Comparison of ENCODE assay signal across 8 cellular contexts in genomic region chr14:35402323-35403084, GRCh38. TPM values are rescaled to one million over a fixed set of nuclear protein-coding genes. Genes with fewer than 3 reads are reported as not detected.
DNase-seq lines count a peak whose midpoint lies in the region; ATAC-seq, FAIRE-seq and TF ChIP-seq lines count a peak whose summit lies in the region.

No MANE protein-coding gene starts in this region.

- peak overlapping the region; percentile 93 for H3K4me2 ChIP-seq in GM23248 (ENCODE audit: unreplicated experiment)

- peaks cover 10% of the 10 kb centered on the region for H4K20me1 ChIP-seq in GM23248 (ENCODE audit: insufficient read depth)

- H3K27ac ChIP-seq in GM23248 (peak overlapping the region; percentile 70; the same call in 1 of the 2 replicates), gastrocnemius medialis (peak overlapping the region; percentile 94 to 99 (median 97))

- TF ChIP-seq CTCF in fibroblast of pulmonary artery (IDR thresholded peaks at IDR 0.05; ENCODE audit: low read length, missing control alignments) (no peak), gastrocnemius medialis (IDR thresholded peaks at IDR 0.05 in 4 of 5, conservative IDR thresholded peaks at IDR 0.05 in 1 of 5) (no peak)

- peak overlapping the region; percentile 94 for H3K4me3 Mint-ChIP-seq in activated CD8-positive, alpha-beta memory T cell treated with anti-CD3 and anti-CD28 coated beads, Interleukin-2, amount 10 ng/mL, durations not matched to agents 7 days and 5 days

- H2AFZ ChIP-seq in GM23248: no peak overlapping the region

- peak overlapping the region; percentile 89 for H3K27ac Mint-ChIP-seq in activated CD8-positive, alpha-beta memory T cell treated with anti-CD3 and anti-CD28 coated beads, Interleukin-2, amount 10 ng/mL, durations not matched to agents 7 days and 5 days

- peaks cover 39% of the 10 kb centered on the region for H3K36me3 Mint-ChIP-seq in activated CD8-positive, alpha-beta memory T cell treated with anti-CD3 and anti-CD28 coated beads, Interleukin-2, amount 10 ng/mL, durations not matched to agents 7 days and 5 days

- peaks cover 66% of the 10 kb centered on the region for H3K4me1 Mint-ChIP-seq in activated CD8-positive, alpha-beta memory T cell treated with anti-CD3 and anti-CD28 coated beads, Interleukin-2, amount 10 ng/mL, durations not matched to agents 7 days and 5 days

- H3K9me3 Mint-ChIP-seq in activated CD8-positive, alpha-beta memory T cell treated with anti-CD3 and anti-CD28 coated beads, Interleukin-2, amount 10 ng/mL, durations not matched to agents 7 days and 5 days (ENCODE audit: low read depth): no peaks in the 10 kb centered on the region

- intact Hi-C loops in gastrocnemius medialis (cut with DNase I; ENCODE audit: low total_unique reads): loop anchor here (10.0 kb wide), 2 partner anchors 402 to 528 kb away; partner anchors contain the start of genes BAZ1A and RALGAPA1

- H3K4me1 ChIP-seq in GM23248 (ENCODE audit: insufficient read depth) (peaks cover 27% of the 10 kb centered on the region), gastrocnemius medialis (peaks cover 45 to 47% of the 10 kb centered on the region in 2 donors)

- peak; percentile 29 to 42 for TF ChIP-seq POLR2A in gastrocnemius medialis (IDR thresholded peaks at IDR 0.05)

- no peaks in the 10 kb centered on the region for H3K9me2 ChIP-seq in GM23248 (ENCODE audit: insufficient read depth)

- FAIRE-seq in HTR-8/SVneo (lab: Jason Lieb, UNC): no peak
- FAIRE-seq in urothelium cell line (lab: Jason Lieb, UNC): no peak

- H3K27me3 Mint-ChIP-seq in activated CD8-positive, alpha-beta memory T cell treated with anti-CD3 and anti-CD28 coated beads, Interleukin-2, amount 10 ng/mL, durations not matched to agents 7 days and 5 days: no peaks in the 10 kb centered on the region

- in situ Hi-C loops in GM23248 (cut with MboI): no loop called here
- in situ Hi-C loops in gastrocnemius medialis (cut with MboI; ENCODE audit: low sequenced_read_pairs in 4 of 4): loop anchor here (5.0 to 25.0 kb wide), 5 partner anchors 65 to 690 kb away; partner anchors contain the start of genes CFL2 (in 1 of the 4), FAM177A1 (in 1 of the 4) and PSMA6 (in 1 of the 4)

- H3K27me3 ChIP-seq in GM23248 (replicated peaks; ENCODE audit: insufficient read depth): no peaks in the 10 kb centered on the region
- no peaks in the 10 kb centered on the region for H3K27me3 ChIP-seq in gastrocnemius medialis

- peaks cover 22% of the 10 kb centered on the region for H3K79me2 ChIP-seq in GM23248 (ENCODE audit: insufficient read depth)

- peaks cover 51% of the 10 kb centered on the region for H3F3A ChIP-seq in GM23248 (ENCODE audit: insufficient read depth)

- peaks cover 32% of the 10 kb centered on the region for H3K36me3 ChIP-seq in GM23248 (ENCODE audit: low read depth)
- H3K36me3 ChIP-seq in gastrocnemius medialis: peaks cover 13 to 38% of the 10 kb centered on the region in 2 donors

- no peaks in the 10 kb centered on the region for H3K9me3 ChIP-seq in GM23248 (ENCODE audit: low read depth)
- H3K9me3 ChIP-seq in gastrocnemius medialis: no peaks in the 10 kb centered on the region

- H3K9ac ChIP-seq in GM23248: peak overlapping the region; percentile 100

- CTCF ChIA-PET in activated CD8-positive, alpha-beta memory T cell treated with anti-CD3 and anti-CD28 coated beads, Interleukin-2, amount 10 ng/mL, durations not matched to agents 7 days and 5 days (lab: Charles Lee): interaction anchor here (0.6 to 6.5 kb wide), 18 partner anchors 9 to 280 kb away, joined by 3 to 80 read pairs (median 14); partner anchors contain the start of genes PPP2R3C, PRORP and PSMA6

- DNase-seq in GM23248 (peak; percentile 50), fibroblast of pulmonary artery (ENCODE audit: low read depth) (peak; percentile 29), gastrocnemius medialis (peak; percentile 29 to 70), HTR-8/SVneo (ENCODE audit: insufficient read length, low spot score) (no peak), urothelium cell line (ENCODE audit: low spot score) (no peak)
- DNase-seq in activated CD8-positive, alpha-beta memory T cell treated with anti-CD3 and anti-CD28 coated beads, Interleukin-2, amount 10 ng/mL, durations not matched to agents 7 days and 5 days: peak; percentile 64

- H3K4me3 ChIP-seq in GM23248: peak overlapping the region; percentile 93
- H3K4me3 ChIP-seq in fibroblast of pulmonary artery (replicated peaks; ENCODE audit: low read depth, low read length): peak overlapping the region; percentile 97
- peak overlapping the region; percentile 66 to 83 (median 74) for H3K4me3 ChIP-seq in gastrocnemius medialis

- 30 to 35% methylated on average over 13 of the region's 13 CpGs for WGBS in GM23248 (ENCODE audit: low coverage in 1 of 2, low lambda C conversion rate in 2 of 2, missing lambda C conversion rate in 2 of 2), 2 experiments

- ATAC-seq in activated CD8-positive, alpha-beta memory T cell treated with anti-CD3 and anti-CD28 coated beads, Interleukin-2, amount 10 ng/mL, durations not matched to agents 7 days and 5 days: no peak
- peak in 1 of 2 donors; percentile 2 for ATAC-seq in gastrocnemius medialis
- ATAC-seq in HG02884 (IDR thresholded peaks at IDR 0.05; ENCODE audit: unreplicated experiment): no peak
- ATAC-seq in HG03520 (IDR thresholded peaks at IDR 0.05; ENCODE audit: unreplicated experiment): no peak

RNA-seq across cellular contexts. Expression of gene NFKBIA, which starts 2.0 kb away (rescaled TPM):
- total RNA-seq in GM23248 (2014; rRNA removed; shearing (Covaris generic)): 46.5 and 60.4 TPM in 2 replicates
- polyA plus RNA-seq in GM23248 (2016; fragmentation: Nextera tagmentation; extraction: Ambion mirVana): 39.8 and 40.2 TPM in 2 replicates
- 100 to 1,000 TPM in 1 of 2 experiments, 10 to 100 TPM in 1; 82.9 to 245 TPM for total RNA-seq in activated CD8-positive, alpha-beta memory T cell treated with anti-CD3 and anti-CD28 coated beads, Interleukin-2, amount 10 ng/mL, durations not matched to agents 7 days and 5 days
- 100 to 1,000 TPM; 185 to 379 (median 320) TPM for total RNA-seq in gastrocnemius medialis

Comparison
In these comparisons a context has a peak if more than half of its experiments do, and no peak if none do; other contexts are left out.
1. DNase-seq: peak in GM23248 (single experiment), activated CD8-positive, alpha-beta memory T cell treated with anti-CD3 and anti-CD28 coated beads, Interleukin-2, amount 10 ng/mL, durations not matched to agents 7 days and 5 days (single experiment), fibroblast of pulmonary artery (single experiment) and gastrocnemius medialis (2 of 2); none in HTR-8/SVneo (single experiment) and urothelium cell line (single experiment).
2. Peak in every context shown above with its lines, with median percentiles within 50 percentile points of each other: H3K4me3 ChIP-seq.